Comparison of ENCODE assay signal across 2 cellular contexts in the genomic region with DNA sequence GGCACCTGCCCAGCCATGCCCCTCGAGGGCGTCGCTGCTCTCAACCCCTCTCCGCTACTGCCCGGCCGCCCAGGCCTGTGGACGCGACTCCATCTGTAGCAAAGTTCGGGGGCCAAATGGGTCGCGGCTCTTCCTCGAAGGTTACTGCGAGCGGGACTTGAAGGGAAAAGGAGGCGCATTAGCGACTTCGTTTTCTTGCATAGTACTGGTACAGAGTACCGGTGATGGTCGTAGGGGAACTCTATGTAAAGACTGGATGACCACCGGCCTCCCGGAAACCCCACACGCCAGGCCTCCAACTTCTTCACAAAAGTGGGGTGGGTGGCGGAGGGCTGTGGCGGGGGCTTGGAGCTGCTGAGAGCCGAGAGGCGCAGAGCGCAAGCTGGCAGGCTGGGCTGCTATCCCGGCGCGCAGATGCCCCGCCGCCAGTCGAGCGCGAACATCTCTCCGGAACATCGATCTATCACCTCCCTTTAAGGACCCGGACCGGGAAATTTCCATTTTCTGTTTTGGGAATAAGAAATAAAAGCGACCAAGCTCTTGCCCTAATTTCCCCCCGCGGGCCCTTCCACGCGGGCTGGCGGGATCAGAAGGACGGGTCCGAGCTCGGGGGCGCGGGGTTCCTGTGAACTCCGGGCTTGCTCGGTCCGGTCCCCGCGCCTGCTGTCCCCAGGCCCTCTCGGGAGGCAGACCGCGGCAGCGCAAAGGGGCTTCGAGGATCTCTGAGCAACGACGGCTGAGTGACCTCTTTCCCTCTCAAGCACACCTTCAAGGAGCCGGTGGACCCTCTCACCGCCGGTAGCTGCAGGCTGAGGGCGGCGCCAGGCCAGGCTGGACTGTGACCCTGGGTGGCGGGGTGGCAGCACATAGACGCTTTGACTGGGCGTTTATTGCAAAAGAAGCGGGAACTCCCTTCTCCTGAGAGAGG.
TF ChIP-seq lines count a peak whose summit lies in the region.

No MANE protein-coding gene starts in this region.

TF ChIP-seq in IMR-90, 13 proteins besides CTCF, POLR2A, EP300 and RAD21:
- TF ChIP-seq MAZ (IDR thresholded peaks at IDR 0.05; ENCODE audit: borderline replicate concordance, low read depth, low read length): no peak
- TF ChIP-seq SMC3 (IDR thresholded peaks at IDR 0.05; ENCODE audit: low read depth, low read length): no peak
- no peak for TF ChIP-seq MAFK (IDR thresholded peaks at IDR 0.05; ENCODE audit: low read depth, low read length)
- no peak for TF ChIP-seq MXI1 (IDR thresholded peaks at IDR 0.05; ENCODE audit: borderline replicate concordance, low read depth, low read length)
- TF ChIP-seq NFE2L2 (IDR thresholded peaks at IDR 0.05; ENCODE audit: low read depth, low read length): no peak
- TF ChIP-seq CEBPB (IDR thresholded peaks at IDR 0.05; ENCODE audit: low read depth, low read length): no peak
- TF ChIP-seq RCOR1 (IDR thresholded peaks at IDR 0.05; ENCODE audit: insufficient replicate concordance, low read length): no peak
- TF ChIP-seq, protein P1, sequence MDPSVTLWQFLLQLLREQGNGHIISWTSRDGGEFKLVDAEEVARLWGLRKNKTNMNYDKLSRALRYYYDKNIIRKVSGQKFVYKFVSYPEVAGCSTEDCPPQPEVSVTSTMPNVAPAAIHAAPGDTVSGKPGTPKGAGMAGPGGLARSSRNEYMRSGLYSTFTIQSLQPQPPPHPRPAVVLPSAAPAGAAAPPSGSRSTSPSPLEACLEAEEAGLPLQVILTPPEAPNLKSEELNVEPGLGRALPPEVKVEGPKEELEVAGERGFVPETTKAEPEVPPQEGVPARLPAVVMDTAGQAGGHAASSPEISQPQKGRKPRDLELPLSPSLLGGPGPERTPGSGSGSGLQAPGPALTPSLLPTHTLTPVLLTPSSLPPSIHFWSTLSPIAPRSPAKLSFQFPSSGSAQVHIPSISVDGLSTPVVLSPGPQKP (IDR thresholded peaks at IDR 0.05; ENCODE audit: borderline replicate concordance, low read depth, low read length): no peak
- TF ChIP-seq BHLHE40 (IDR thresholded peaks at IDR 0.05; ENCODE audit: low read depth, low read length): no peak
TF ChIP-seq in IMR-90: peak in this region for 0.

TF ChIP-seq in neural cell, 6 proteins besides CTCF, POLR2A, EP300 and RAD21:
- TF ChIP-seq SMC3 (conservative IDR thresholded peaks at IDR 0.05; ENCODE audit: poor library complexity) (no peak), EZH2 (IDR thresholded peaks at IDR 0.05; ENCODE audit: borderline replicate concordance, insufficient read depth, low read length, poor library complexity, severe bottlenecking) (no peak), POLR2AphosphoS5 (IDR thresholded peaks at IDR 0.05) (peak; percentile 18), MXI1 (conservative IDR thresholded peaks at IDR 0.05; ENCODE audit: poor library complexity, severe bottlenecking) (no peak), TAF1 (IDR thresholded peaks at IDR 0.05; ENCODE audit: low read depth) (no peak)
- TF ChIP-seq, protein P2, sequence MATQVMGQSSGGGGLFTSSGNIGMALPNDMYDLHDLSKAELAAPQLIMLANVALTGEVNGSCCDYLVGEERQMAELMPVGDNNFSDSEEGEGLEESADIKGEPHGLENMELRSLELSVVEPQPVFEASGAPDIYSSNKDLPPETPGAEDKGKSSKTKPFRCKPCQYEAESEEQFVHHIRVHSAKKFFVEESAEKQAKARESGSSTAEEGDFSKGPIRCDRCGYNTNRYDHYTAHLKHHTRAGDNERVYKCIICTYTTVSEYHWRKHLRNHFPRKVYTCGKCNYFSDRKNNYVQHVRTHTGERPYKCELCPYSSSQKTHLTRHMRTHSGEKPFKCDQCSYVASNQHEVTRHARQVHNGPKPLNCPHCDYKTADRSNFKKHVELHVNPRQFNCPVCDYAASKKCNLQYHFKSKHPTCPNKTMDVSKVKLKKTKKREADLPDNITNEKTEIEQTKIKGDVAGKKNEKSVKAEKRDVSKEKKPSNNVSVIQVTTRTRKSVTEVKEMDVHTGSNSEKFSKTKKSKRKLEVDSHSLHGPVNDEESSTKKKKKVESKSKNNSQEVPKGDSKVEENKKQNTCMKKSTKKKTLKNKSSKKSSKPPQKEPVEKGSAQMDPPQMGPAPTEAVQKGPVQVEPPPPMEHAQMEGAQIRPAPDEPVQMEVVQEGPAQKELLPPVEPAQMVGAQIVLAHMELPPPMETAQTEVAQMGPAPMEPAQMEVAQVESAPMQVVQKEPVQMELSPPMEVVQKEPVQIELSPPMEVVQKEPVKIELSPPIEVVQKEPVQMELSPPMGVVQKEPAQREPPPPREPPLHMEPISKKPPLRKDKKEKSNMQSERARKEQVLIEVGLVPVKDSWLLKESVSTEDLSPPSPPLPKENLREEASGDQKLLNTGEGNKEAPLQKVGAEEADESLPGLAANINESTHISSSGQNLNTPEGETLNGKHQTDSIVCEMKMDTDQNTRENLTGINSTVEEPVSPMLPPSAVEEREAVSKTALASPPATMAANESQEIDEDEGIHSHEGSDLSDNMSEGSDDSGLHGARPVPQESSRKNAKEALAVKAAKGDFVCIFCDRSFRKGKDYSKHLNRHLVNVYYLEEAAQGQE (IDR thresholded peaks at IDR 0.05; ENCODE audit: borderline replicate concordance): no peak
TF ChIP-seq in neural cell: peak in this region for 1.
